In the genomic region with DNA sequence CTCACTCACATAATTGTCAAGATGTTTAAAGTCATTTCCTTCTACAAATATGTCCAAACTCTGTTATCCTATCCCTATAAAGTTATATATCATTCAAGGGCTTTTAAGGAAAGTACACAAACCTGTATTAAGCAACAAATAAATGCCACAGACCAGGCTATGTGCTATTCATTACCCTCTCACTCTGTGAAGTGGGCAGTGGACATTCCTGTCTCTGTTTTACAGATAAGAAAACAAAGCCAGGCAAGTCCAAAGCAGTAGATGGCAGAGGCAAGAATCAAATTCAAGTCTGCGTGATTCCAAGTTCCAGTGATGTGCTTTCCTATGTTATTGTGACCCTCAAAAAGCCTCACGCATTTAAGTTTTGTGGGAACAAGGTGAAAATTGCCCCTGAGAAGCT, we compare ENCODE assay signal across 16 cellular contexts.
DNase-seq lines count a peak whose midpoint lies in the region; ATAC-seq, FAIRE-seq and TF ChIP-seq lines count a peak whose summit lies in the region.
"Had no signal": no experiment of that assay in that cellular context is flagged by ENCODE, and none has a peak within 500 bp of the region (broad histone marks: within the 10 kb centered on the region; RNA-seq: fewer than 3 reads in every experiment).

No MANE protein-coding gene starts in this region.

- H3K27ac ChIP-seq in SK-N-SH (ENCODE audit: low read depth in 2 of 2, low read length in 1 of 2) (no peak overlapping the region; a peak in 1 of 4 replicates), upper lobe of right lung (no peak overlapping the region)
- H3K27ac ChIP-seq: A549, KMS-11 had no signal

- ATAC-seq in SK-N-SH treated with all-trans-retinoic acid at 6 μM for 48 hours, result peak; percentile 51
- ATAC-seq in upper lobe of right lung, result peak; percentile 96
- no peak for ATAC-seq in HG03108 (IDR thresholded peaks at IDR 0.05; ENCODE audit: unreplicated experiment)
- ATAC-seq: A549; activated CD8-positive, alpha-beta T cell treated with anti-CD3 and anti-CD28 coated beads, Interleukin-2, amount 10 ng/mL, durations not matched to agents 7 days and 5 days had no signal

- H3K36me3 ChIP-seq in SK-N-SH (replicated peaks in 1 of 2; ENCODE audit: control insufficient read depth in 1 of 2, insufficient read depth in 2 of 2, low read length in 1 of 2) (no peaks in the 10 kb centered on the region), bronchial epithelial cell (ENCODE audit: control insufficient read depth, insufficient read depth, low read length) (no peaks in the 10 kb centered on the region), upper lobe of right lung (no peaks in the 10 kb centered on the region), MG63 (peaks cover 3% of the 10 kb centered on the region; the same call in 1 of the 2 replicates)

- TF ChIP-seq RAD21 in SK-N-SH (IDR thresholded peaks at IDR 0.05; ENCODE audit: low read length), result no peak

- H2AFZ ChIP-seq in SK-N-SH (ENCODE audit: low read depth), result no peak overlapping the region

- FAIRE-seq in bronchial epithelial cell (lab: Jason Lieb, UNC), result no peak
- FAIRE-seq: A549, kidney had no signal

- POLR2A ChIA-PET in SK-N-SH (lab: Yijun Ruan, JAX), result no interaction called here

- H3K4me2 ChIP-seq in SK-N-SH, result no peak overlapping the region
- H3K4me2 ChIP-seq: A549, KMS-11 had no signal

- DNase-seq in SK-N-SH (no peak), bronchial epithelial cell (ENCODE audit: low read depth) (peak; percentile 78), islet precursor cell (peak; percentile 69), upper lobe of right lung (no peak), MG63 (no peak)
- DNase-seq in activated T-cell treated with anti-CD3 and anti-CD28 coated beads, Interleukin-2, amount 50 U/mL, for 48 hours, result no peak
- DNase-seq: activated CD8-positive, alpha-beta T cell treated with anti-CD3 and anti-CD28 coated beads, Interleukin-2, amount 10 ng/mL, durations not matched to agents 7 days and 5 days; CD4-positive, CD25-positive, alpha-beta regulatory T cell; cerebellar nuclear complex; glutamatergic neuron; kidney; NCI-H1417 had no signal

- H4K20me1 ChIP-seq in SK-N-SH (ENCODE audit: insufficient read depth), result no peaks in the 10 kb centered on the region

- no peak overlapping the region for H3K9ac ChIP-seq in SK-N-SH
- H3K9ac ChIP-seq: KMS-11 had no signal

- no peaks in the 10 kb centered on the region for H3K27me3 ChIP-seq in SK-N-SH (ENCODE audit: insufficient read depth)
- no peaks in the 10 kb centered on the region for H3K27me3 ChIP-seq in bronchial epithelial cell (ENCODE audit: control insufficient read depth, insufficient read depth, low read length)
- H3K27me3 ChIP-seq in upper lobe of right lung, result no peaks in the 10 kb centered on the region
- H3K27me3 ChIP-seq in MG63, result no peaks in the 10 kb centered on the region

- no peak for TF ChIP-seq EP300 in SK-N-SH (IDR thresholded peaks at IDR 0.05; ENCODE audit: borderline replicate concordance in 1 of 2, low read depth in 1 of 2, low read length in 1 of 2)

- intact Hi-C loops in upper lobe of right lung (cut with DNase I), result no loop called here

- no peaks in the 10 kb centered on the region for H3K79me2 ChIP-seq in SK-N-SH (ENCODE audit: insufficient read depth)

- H3K9me3 ChIP-seq in SK-N-SH (no peaks in the 10 kb centered on the region), upper lobe of right lung (no peaks in the 10 kb centered on the region), MG63 (no peaks in the 10 kb centered on the region)
- H3K9me3 ChIP-seq: A549 had no signal

- H3K4me3 ChIP-seq in SK-N-SH (ENCODE audit: low read depth in 2 of 2, low read length in 1 of 2) (no peak overlapping the region), bronchial epithelial cell (ENCODE audit: low read depth, low read length) (no peak overlapping the region), upper lobe of right lung (no peak overlapping the region), MG63 (no peak overlapping the region)
- H3K4me3 ChIP-seq: A549 had no signal

- CTCF ChIA-PET in SK-N-SH (lab: Yijun Ruan, JAX), result interaction anchor here (0.9 kb wide), 1 partner anchor 11 kb away, joined by 4 read pairs; no protein-coding TSS in a partner anchor

- WGBS in SK-N-SH (ENCODE audit: low lambda C conversion rate), result 82% methylated on average over 2 of the region's 2 CpGs

- H3K4me1 ChIP-seq in SK-N-SH (ENCODE audit: control insufficient read depth in 1 of 2, insufficient read depth in 2 of 2, low read depth in 1 of 2, low read length in 1 of 2) (no peaks in the 10 kb centered on the region; a peak in 2 of 4 replicates), upper lobe of right lung (peaks cover 13% of the 10 kb centered on the region)
- H3K4me1 ChIP-seq: A549 had no signal

- no peaks in the 10 kb centered on the region for H3F3A ChIP-seq in SK-N-SH (replicated peaks; ENCODE audit: insufficient read depth)

- H3K9me2 ChIP-seq in SK-N-SH, result no peaks in the 10 kb centered on the region

- TF ChIP-seq CTCF in SK-N-SH (IDR thresholded peaks at IDR 0.05), result no peak
- TF ChIP-seq CTCF in bronchial epithelial cell (IDR thresholded peaks at IDR 0.05; ENCODE audit: insufficient read depth, low read length, severe bottlenecking), result no peak
- no peak for TF ChIP-seq CTCF in upper lobe of right lung (IDR thresholded peaks at IDR 0.05)

TF ChIP-seq in SK-N-SH treated with all-trans-retinoic acid at 6 μM for 48 hours, 23 proteins besides CTCF, POLR2A, EP300 and RAD21:
- TF ChIP-seq ZFP30 (CRISPR knock-in tag; IDR thresholded peaks at IDR 0.05) (no peak), ISL1 (CRISPR knock-in tag; IDR thresholded peaks at IDR 0.05) (peak; percentile 55)

TF ChIP-seq in SK-N-SH, 30 proteins besides CTCF, POLR2A, EP300 and RAD21:
- no peak for TF ChIP-seq ELF1 (IDR thresholded peaks at IDR 0.05)
- TF ChIP-seq RCOR1 (IDR thresholded peaks at IDR 0.05; ENCODE audit: low read length), result no peak

Comparison
In these comparisons a context has a peak if more than half of its experiments do, and no peak if none do; other contexts are left out.
1. DNase-seq: peak in bronchial epithelial cell (single experiment) and islet precursor cell (single experiment); none in SK-N-SH (single experiment), upper lobe of right lung (single experiment), activated T-cell treated with anti-CD3 and anti-CD28 coated beads, Interleukin-2, amount 50 U/mL, for 48 hours (0 of 2) and MG63 (single experiment).